ENCODE assay signal across 8 cellular contexts in the genomic region with DNA sequence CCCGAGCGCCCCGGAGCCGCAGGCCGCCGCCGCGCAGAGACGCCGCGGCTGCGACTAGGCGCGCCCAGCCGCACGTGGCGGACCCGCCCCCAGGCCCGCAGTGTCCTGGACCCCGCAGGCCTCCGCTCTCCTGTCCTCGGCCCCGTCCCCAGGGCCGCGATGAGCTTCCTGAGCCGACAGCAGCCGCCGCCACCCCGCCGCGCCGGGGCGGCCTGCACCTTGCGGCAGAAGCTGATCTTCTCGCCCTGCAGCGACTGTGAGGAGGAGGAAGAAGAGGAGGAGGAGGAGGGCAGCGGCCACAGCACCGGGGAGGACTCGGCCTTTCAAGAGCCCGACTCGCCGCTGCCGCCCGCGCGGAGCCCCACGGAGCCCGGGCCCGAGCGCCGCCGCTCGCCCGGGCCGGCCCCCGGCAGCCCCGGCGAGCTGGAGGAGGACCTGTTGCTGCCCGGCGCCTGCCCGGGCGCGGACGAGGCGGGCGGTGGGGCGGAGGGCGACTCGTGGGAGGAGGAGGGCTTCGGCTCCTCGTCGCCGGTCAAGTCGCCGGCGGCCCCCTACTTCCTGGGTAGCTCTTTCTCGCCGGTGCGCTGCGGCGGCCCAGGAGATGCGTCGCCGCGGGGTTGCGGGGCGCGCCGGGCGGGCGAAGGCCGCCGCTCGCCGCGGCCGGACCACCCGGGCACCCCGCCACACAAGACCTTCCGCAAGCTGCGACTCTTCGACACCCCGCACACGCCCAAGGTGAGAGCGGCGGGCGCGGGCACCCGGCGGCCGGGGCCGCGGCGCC. TPM values are rescaled to one million over a fixed set of nuclear protein-coding genes. Genes with fewer than 3 reads are reported as not detected.
DNase-seq lines count a peak whose midpoint lies in the region; ATAC-seq and TF ChIP-seq lines count a peak whose summit lies in the region.

No MANE protein-coding gene starts in this region.

- H3K36me3 Mint-ChIP-seq in naive B cell = peaks cover 0 to 6% of the 10 kb centered on the region in 2 donors

- WGBS in ectodermal cell, 2 experiments = 0% methylated on average over 114 of the region's 114 CpGs

- H3K9me3 ChIP-seq in HEK293 (ENCODE audit: control insufficient read depth, insufficient read depth, low read depth, low read length) (no peaks in the 10 kb centered on the region), Peyer's patch (no peaks in the 10 kb centered on the region), ectodermal cell (ENCODE audit: control insufficient read depth, low read length) (no peaks in the 10 kb centered on the region)

- H3K27me3 ChIP-seq in Peyer's patch (no peaks in the 10 kb centered on the region), ectodermal cell (ENCODE audit: control insufficient read depth, insufficient read depth, low read length, poor library complexity, severe bottlenecking) (peaks cover 14% of the 10 kb centered on the region)

- H3K36me3 ChIP-seq in HEK293 (ENCODE audit: control insufficient read depth in 2 of 2, insufficient read depth in 1 of 2, low read length in 2 of 2) (peaks cover 0 to 42% of the 10 kb centered on the region in 2 experiments; a peak in 2 of 3 replicates), Peyer's patch (no peaks in the 10 kb centered on the region), ectodermal cell (ENCODE audit: control insufficient read depth, insufficient read depth, low read length) (peaks cover 10% of the 10 kb centered on the region)

- H3K4me3 ChIP-seq in HEK293 (ENCODE audit: low read depth, low read length) (peak overlapping the region; percentile 100), Peyer's patch (peak overlapping the region; percentile 71 to 85 (median 80)), ectodermal cell (ENCODE audit: insufficient read depth, low read depth, low read length) (peak overlapping the region; percentile 88)

- H3K9me3 Mint-ChIP-seq in naive B cell = no peaks in the 10 kb centered on the region

- peak overlapping the region in 5 of 6 donors; percentile 27 to 89 (median 59) for H3K27ac Mint-ChIP-seq in naive B cell

- TF ChIP-seq CTCF in HEK293 (tag by site-specific recombination; IDR thresholded peaks at IDR 0.05) = no peak
- TF ChIP-seq CTCF in Peyer's patch (IDR thresholded peaks at IDR 0.05) = no peak

- no peak for DNase-seq in activated CD4-positive, CD25-positive, alpha-beta regulatory T cell (lab: John Stamatoyannopoulos, UW)
- DNase-seq in Peyer's patch (peak in 2 of 3 donors; percentile 26 to 60), naive B cell (no peak), DMS153 (lab: John Stamatoyannopoulos, UW) (no peak), NCI-H187 treated with DMSO at 0.1 percent for 48 hours (lab: John Stamatoyannopoulos, UW) (no peak)

- TF ChIP-seq POLR2A in Peyer's patch (IDR thresholded peaks at IDR 0.05) = peak in 1 of 2 donors; percentile 48

- peaks cover 36 to 42% (median 38%) of the 10 kb centered on the region in 3 donors for H3K4me1 Mint-ChIP-seq in naive B cell

- H3K4me3 Mint-ChIP-seq in naive B cell = peak overlapping the region; percentile 74 to 96 (median 88)

- peak; percentile 19 to 33 for ATAC-seq in activated CD4-positive, CD25-positive, alpha-beta regulatory T cell treated with anti-CD3 and anti-CD28 coated beads, Interleukin-2, amount 50 U/mL, for 24 hours
- ATAC-seq in naive B cell (ENCODE audit: low read depth in 2 of 2) = peak; percentile 21 to 29

- CTCF ChIA-PET in HEK293 (lab: Yijun Ruan, JAX) = interaction anchor here (0.6 to 1.6 kb wide), 3 partner anchors 39 to 83 kb away, joined by 4 to 11 read pairs (median 7); no protein-coding TSS in a partner anchor

- peak overlapping the region; percentile 98 for H3K27ac ChIP-seq in HEK293 (ENCODE audit: extremely low read depth, low read depth, low read length)
- H3K27ac ChIP-seq in Peyer's patch = peak overlapping the region; percentile 95 to 98 (median 96)
- peak overlapping the region; percentile 76 for H3K27ac ChIP-seq in ectodermal cell (ENCODE audit: insufficient read depth, low read depth, low read length, poor library complexity, severe bottlenecking)

- H3K27me3 Mint-ChIP-seq in naive B cell = no peaks in the 10 kb centered on the region

- POLR2A ChIA-PET in HEK293 (lab: Yijun Ruan, JAX) = interaction anchor here (0.5 to 2.0 kb wide), 18 partner anchors 10 to 1235 kb away, joined by 3 to 29 read pairs (median 4); partner anchors contain the start of genes ADM, EIF4G2 and ZNF143

- H3K4me1 ChIP-seq in HEK293 (ENCODE audit: control insufficient read depth, insufficient read depth, low read length) = no peaks in the 10 kb centered on the region
- peaks cover 0 to 21% (median 7%) of the 10 kb centered on the region in 4 donors for H3K4me1 ChIP-seq in Peyer's patch
- H3K4me1 ChIP-seq in ectodermal cell (ENCODE audit: control insufficient read depth, insufficient read depth, low read length) = peaks cover 16% of the 10 kb centered on the region

TF ChIP-seq in HEK293, 187 proteins besides CTCF, POLR2A, EP300 and RAD21:
- no peak for TF ChIP-seq KLF7 (tag by site-specific recombination; IDR thresholded peaks at IDR 0.05; ENCODE audit: borderline replicate concordance)
- TF ChIP-seq ATF2 (tag by site-specific recombination; IDR thresholded peaks at IDR 0.05; ENCODE audit: low read depth) = no peak
- TF ChIP-seq SP2 (tag by site-specific recombination; IDR thresholded peaks at IDR 0.05) = peak; percentile 21
- no peak for TF ChIP-seq ZNF155 (tag by site-specific recombination; IDR thresholded peaks at IDR 0.05)
- no peak for TF ChIP-seq SCRT2 (tag by site-specific recombination; IDR thresholded peaks at IDR 0.05)
- TF ChIP-seq ZNF354C (tag by site-specific recombination; IDR thresholded peaks at IDR 0.05; ENCODE audit: borderline replicate concordance, low read depth) = no peak
- TF ChIP-seq ZBTB26 (tag by site-specific recombination; optimal IDR thresholded peaks at IDR 0.05) = peak; percentile 18
- TF ChIP-seq GLIS2 (tag by site-specific recombination; IDR thresholded peaks at IDR 0.05) = no peak
- TF ChIP-seq, protein P1, sequence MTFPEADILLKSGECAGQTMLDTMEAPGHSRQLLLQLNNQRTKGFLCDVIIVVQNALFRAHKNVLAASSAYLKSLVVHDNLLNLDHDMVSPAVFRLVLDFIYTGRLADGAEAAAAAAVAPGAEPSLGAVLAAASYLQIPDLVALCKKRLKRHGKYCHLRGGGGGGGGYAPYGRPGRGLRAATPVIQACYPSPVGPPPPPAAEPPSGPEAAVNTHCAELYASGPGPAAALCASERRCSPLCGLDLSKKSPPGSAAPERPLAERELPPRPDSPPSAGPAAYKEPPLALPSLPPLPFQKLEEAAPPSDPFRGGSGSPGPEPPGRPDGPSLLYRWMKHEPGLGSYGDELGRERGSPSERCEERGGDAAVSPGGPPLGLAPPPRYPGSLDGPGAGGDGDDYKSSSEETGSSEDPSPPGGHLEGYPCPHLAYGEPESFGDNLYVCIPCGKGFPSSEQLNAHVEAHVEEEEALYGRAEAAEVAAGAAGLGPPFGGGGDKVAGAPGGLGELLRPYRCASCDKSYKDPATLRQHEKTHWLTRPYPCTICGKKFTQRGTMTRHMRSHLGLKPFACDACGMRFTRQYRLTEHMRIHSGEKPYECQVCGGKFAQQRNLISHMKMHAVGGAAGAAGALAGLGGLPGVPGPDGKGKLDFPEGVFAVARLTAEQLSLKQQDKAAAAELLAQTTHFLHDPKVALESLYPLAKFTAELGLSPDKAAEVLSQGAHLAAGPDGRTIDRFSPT (tag by site-specific recombination; IDR thresholded peaks at IDR 0.05) = no peak
- TF ChIP-seq SETDB1 (IDR thresholded peaks at IDR 0.05; ENCODE audit: insufficient read length, low read length) = no peak
- TF ChIP-seq, protein P2, sequence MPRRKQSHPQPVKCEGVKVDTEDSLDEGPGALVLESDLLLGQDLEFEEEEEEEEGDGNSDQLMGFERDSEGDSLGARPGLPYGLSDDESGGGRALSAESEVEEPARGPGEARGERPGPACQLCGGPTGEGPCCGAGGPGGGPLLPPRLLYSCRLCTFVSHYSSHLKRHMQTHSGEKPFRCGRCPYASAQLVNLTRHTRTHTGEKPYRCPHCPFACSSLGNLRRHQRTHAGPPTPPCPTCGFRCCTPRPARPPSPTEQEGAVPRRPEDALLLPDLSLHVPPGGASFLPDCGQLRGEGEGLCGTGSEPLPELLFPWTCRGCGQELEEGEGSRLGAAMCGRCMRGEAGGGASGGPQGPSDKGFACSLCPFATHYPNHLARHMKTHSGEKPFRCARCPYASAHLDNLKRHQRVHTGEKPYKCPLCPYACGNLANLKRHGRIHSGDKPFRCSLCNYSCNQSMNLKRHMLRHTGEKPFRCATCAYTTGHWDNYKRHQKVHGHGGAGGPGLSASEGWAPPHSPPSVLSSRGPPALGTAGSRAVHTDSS (tag by site-specific recombination; IDR thresholded peaks at IDR 0.05) = peak; percentile 85

RNA-seq across cellular contexts. Expression of gene WEE1, which starts 0.5 kb away (rescaled TPM):
- 10 to 100 TPM; 14.4 to 40.4 (median 26.2) TPM for total RNA-seq in Peyer's patch
- polyA plus RNA-seq in ectodermal cell (2013, experiment 1 of 4) = 67.9 TPM
- polyA plus RNA-seq in ectodermal cell (2013, experiment 2 of 4) = 75.9 TPM
- polyA plus RNA-seq in ectodermal cell (2013, experiment 3 of 4) = 46.9 TPM
- polyA plus RNA-seq in ectodermal cell (2013, experiment 4 of 4) = 48.0 TPM
- polyA plus RNA-seq in naive B cell (ENCODE audit: low read depth in 6 of 6) = 10 to 100 TPM in 5 of 6 donors, 1 to 10 TPM in 1; 9.6 to 20.6 (median 16.2) TPM

Comparison
In these comparisons a context has a peak if more than half of its experiments do, and no peak if none do; other contexts are left out.
1. DNase-seq: peak in Peyer's patch (2 of 3); none in activated CD4-positive, CD25-positive, alpha-beta regulatory T cell (0 of 4), naive B cell (single experiment), DMS153 (single experiment) and NCI-H187 treated with DMSO at 0.1 percent for 48 hours (single experiment).
2. Peak in every context shown above with its lines, with median percentiles within 50 percentile points of each other: H3K27ac ChIP-seq and H3K4me3 ChIP-seq.